2 cellular contexts compared by ENCODE assay signal in the genomic region with DNA sequence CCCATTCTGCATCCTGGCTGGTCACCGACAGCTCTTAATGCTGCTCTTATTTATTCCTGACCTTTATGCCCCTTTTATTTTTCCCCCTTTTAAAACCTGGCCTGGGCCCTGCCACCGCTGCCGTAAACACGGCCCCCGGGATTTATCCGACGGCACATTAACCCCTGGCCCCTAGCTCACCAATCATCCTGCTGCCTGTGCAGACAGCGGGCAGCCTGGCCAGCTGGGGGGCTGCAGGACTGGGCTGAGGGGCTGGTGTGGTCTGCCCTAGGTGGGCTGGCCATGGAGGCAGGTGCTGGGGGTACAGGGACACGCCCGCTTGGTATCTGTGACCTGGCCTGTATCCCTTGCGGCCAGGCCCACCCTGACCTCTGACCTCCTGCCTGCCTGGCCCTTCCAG.
TF ChIP-seq lines count a peak whose summit lies in the region.

No MANE protein-coding gene starts in this region.

TF ChIP-seq in HEK293, 187 proteins besides CTCF, POLR2A, EP300 and RAD21:
- TF ChIP-seq, protein P1, sequence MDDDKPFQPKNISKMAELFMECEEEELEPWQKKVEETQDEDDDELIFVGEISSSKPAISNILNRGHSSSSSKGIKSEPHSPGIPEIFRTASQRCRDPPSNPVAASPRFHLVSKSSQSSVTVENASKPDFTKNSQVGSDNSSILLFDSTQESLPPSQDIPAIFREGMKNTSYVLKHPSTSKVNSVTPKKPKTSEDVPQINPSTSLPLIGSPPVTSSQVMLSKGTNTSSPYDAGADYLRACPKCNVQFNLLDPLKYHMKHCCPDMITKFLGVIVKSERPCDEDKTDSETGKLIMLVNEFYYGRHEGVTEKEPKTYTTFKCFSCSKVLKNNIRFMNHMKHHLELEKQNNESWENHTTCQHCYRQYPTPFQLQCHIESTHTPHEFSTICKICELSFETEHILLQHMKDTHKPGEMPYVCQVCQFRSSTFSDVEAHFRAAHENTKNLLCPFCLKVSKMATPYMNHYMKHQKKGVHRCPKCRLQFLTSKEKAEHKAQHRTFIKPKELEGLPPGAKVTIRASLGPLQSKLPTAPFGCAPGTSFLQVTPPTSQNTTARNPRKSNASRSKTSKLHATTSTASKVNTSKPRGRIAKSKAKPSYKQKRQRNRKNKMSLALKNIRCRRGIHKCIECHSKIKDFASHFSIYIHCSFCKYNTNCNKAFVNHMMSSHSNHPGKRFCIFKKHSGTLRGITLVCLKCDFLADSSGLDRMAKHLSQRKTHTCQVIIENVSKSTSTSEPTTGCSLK (tag by site-specific recombination; IDR thresholded peaks at IDR 0.05): no peak
- TF ChIP-seq BCL11A (tag by site-specific recombination; IDR thresholded peaks at IDR 0.05; ENCODE audit: low read depth) (0 out of 2 replicates have a peak, but pooled peaks have one; percentile 40), ZNF514 (tag by site-specific recombination; IDR thresholded peaks at IDR 0.05) (no peak), ZBTB8A (tag by site-specific recombination; IDR thresholded peaks at IDR 0.05) (no peak), ZBTB17 (tag by site-specific recombination; IDR thresholded peaks at IDR 0.05) (no peak)

TF ChIP-seq in IMR-90, 13 proteins besides CTCF, POLR2A, EP300 and RAD21:
- no peak for TF ChIP-seq MXI1 (IDR thresholded peaks at IDR 0.05; ENCODE audit: borderline replicate concordance, low read depth, low read length)
- TF ChIP-seq NFE2L2 (IDR thresholded peaks at IDR 0.05; ENCODE audit: low read depth, low read length): no peak
- TF ChIP-seq BHLHE40 (IDR thresholded peaks at IDR 0.05; ENCODE audit: low read depth, low read length): no peak
- no peak for TF ChIP-seq MAZ (IDR thresholded peaks at IDR 0.05; ENCODE audit: borderline replicate concordance, low read depth, low read length)
- no peak for TF ChIP-seq CHD1 (IDR thresholded peaks at IDR 0.05; ENCODE audit: low read depth, low read length)
- TF ChIP-seq, protein P2, sequence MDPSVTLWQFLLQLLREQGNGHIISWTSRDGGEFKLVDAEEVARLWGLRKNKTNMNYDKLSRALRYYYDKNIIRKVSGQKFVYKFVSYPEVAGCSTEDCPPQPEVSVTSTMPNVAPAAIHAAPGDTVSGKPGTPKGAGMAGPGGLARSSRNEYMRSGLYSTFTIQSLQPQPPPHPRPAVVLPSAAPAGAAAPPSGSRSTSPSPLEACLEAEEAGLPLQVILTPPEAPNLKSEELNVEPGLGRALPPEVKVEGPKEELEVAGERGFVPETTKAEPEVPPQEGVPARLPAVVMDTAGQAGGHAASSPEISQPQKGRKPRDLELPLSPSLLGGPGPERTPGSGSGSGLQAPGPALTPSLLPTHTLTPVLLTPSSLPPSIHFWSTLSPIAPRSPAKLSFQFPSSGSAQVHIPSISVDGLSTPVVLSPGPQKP (IDR thresholded peaks at IDR 0.05; ENCODE audit: borderline replicate concordance, low read depth, low read length): no peak
- no peak for TF ChIP-seq SMC3 (IDR thresholded peaks at IDR 0.05; ENCODE audit: low read depth, low read length)
- no peak for TF ChIP-seq MAFK (IDR thresholded peaks at IDR 0.05; ENCODE audit: low read depth, low read length)
- no peak for TF ChIP-seq RCOR1 (IDR thresholded peaks at IDR 0.05; ENCODE audit: insufficient replicate concordance, low read length)
- TF ChIP-seq RFX5 (IDR thresholded peaks at IDR 0.05; ENCODE audit: low read depth, low read length): no peak
- TF ChIP-seq, protein P3, sequence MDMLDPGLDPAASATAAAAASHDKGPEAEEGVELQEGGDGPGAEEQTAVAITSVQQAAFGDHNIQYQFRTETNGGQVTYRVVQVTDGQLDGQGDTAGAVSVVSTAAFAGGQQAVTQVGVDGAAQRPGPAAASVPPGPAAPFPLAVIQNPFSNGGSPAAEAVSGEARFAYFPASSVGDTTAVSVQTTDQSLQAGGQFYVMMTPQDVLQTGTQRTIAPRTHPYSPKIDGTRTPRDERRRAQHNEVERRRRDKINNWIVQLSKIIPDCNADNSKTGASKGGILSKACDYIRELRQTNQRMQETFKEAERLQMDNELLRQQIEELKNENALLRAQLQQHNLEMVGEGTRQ (IDR thresholded peaks at IDR 0.05; ENCODE audit: low read depth, low read length): no peak
- no peak for TF ChIP-seq FOS (IDR thresholded peaks at IDR 0.05; ENCODE audit: low read depth, low read length)
- no peak for TF ChIP-seq CEBPB (IDR thresholded peaks at IDR 0.05; ENCODE audit: low read depth, low read length)
TF ChIP-seq in IMR-90: peak in this region for 0.
